ENCODE assay signal across 8 cellular contexts in the genomic region with DNA sequence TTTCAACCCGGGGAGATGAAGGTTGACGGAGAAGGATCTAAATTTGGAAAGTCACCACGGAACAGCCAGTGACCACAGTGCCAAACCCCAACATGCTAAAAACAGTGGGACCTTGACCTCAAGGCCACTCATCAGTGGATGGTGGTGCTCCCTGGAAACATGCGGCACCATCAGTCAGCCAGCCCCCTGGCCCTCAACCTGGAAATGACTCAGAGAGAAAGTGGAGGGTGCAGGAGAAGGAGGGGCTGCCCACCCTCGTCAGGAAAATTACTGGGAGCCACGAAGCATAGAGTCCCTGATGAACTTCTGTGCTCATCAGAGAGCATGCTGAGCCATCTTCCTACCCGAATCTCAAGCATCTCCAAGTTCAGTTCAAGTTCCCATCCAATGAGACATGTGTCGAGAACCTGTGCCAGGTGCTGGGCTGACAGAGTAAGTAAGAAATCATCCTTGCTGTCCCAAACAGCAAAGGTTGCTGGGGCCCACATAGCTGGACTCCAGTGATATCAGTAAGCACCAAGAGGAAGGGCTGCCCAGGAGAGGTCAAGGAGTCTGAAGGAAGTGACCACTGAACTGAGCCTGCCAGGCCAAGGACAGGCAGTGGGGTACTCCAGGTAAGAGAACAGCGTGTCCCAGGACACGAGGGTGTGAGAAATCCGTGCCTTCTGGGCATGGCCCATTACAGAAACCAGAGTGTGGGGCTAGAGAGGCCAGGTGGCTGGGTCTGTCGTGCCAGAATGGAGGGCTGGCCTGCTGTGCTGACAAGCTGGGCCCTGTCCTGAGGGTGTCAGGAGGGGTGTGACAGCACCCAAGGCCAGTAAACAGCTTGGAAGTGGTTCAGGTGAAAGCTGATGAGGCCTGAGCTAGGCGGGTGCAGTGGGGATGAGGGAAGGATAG. TPM values are rescaled to one million over a fixed set of nuclear protein-coding genes. Genes with fewer than 3 reads are reported as not detected.
DNase-seq lines count a peak whose midpoint lies in the region; ATAC-seq and TF ChIP-seq lines count a peak whose summit lies in the region.

No MANE protein-coding gene starts in this region.

- H3K9me3 Mint-ChIP-seq in activated CD8-positive, alpha-beta memory T cell treated with anti-CD3 and anti-CD28 coated beads, Interleukin-2, amount 10 ng/mL, durations not matched to agents 7 days and 5 days (ENCODE audit: low read depth): no peaks in the 10 kb centered on the region

- H3K36me3 ChIP-seq in skeletal muscle tissue (ENCODE audit: control insufficient read depth in 3 of 3, insufficient read depth in 3 of 3, low read length in 3 of 3): no peaks in the 10 kb centered on the region

- TF ChIP-seq CTCF in foreskin fibroblast (IDR thresholded peaks at IDR 0.05; ENCODE audit: low read depth, low read length): no peak

- H3K4me3 ChIP-seq in foreskin fibroblast (ENCODE audit: low read depth in 1 of 2, low read length in 2 of 2) (no peak overlapping the region), skeletal muscle tissue (ENCODE audit: low read length in 3 of 3) (peak overlapping the region in 2 of 3 donors; percentile 48 to 56)

- DNase-seq in activated gamma-delta T cell treated with Interleukin-2 at 50 U/mL for 16 hours (peak; percentile 38), activated gamma-delta T cell (lab: John Stamatoyannopoulos, UW) (no peak), foreskin fibroblast (peak; percentile 88 to 90), globus pallidus (ENCODE audit: low spot score) (no peak)
- peak; percentile 90 for DNase-seq in activated CD8-positive, alpha-beta memory T cell treated with anti-CD3 and anti-CD28 coated beads, Interleukin-2, amount 10 ng/mL, durations not matched to agents 7 days and 5 days

- no peaks in the 10 kb centered on the region for H3K27me3 ChIP-seq in skeletal muscle tissue (ENCODE audit: control insufficient read depth in 3 of 3, insufficient read depth in 3 of 3, low read length in 3 of 3)

- peaks cover 60% of the 10 kb centered on the region for H3K4me1 Mint-ChIP-seq in activated CD8-positive, alpha-beta memory T cell treated with anti-CD3 and anti-CD28 coated beads, Interleukin-2, amount 10 ng/mL, durations not matched to agents 7 days and 5 days

- peaks cover 59% of the 10 kb centered on the region for H3K36me3 Mint-ChIP-seq in activated CD8-positive, alpha-beta memory T cell treated with anti-CD3 and anti-CD28 coated beads, Interleukin-2, amount 10 ng/mL, durations not matched to agents 7 days and 5 days

- no peaks in the 10 kb centered on the region for H3K27me3 Mint-ChIP-seq in activated CD8-positive, alpha-beta memory T cell treated with anti-CD3 and anti-CD28 coated beads, Interleukin-2, amount 10 ng/mL, durations not matched to agents 7 days and 5 days

- H3K9me3 ChIP-seq in skeletal muscle tissue (ENCODE audit: control insufficient read depth in 3 of 3, low read length in 3 of 3): no peaks in the 10 kb centered on the region

- peaks cover 16 to 26% (median 23%) of the 10 kb centered on the region in 3 donors for H3K4me1 ChIP-seq in skeletal muscle tissue (ENCODE audit: control insufficient read depth in 3 of 3, insufficient read depth in 3 of 3, low read length in 3 of 3)

- CTCF ChIA-PET in activated CD8-positive, alpha-beta memory T cell treated with anti-CD3 and anti-CD28 coated beads, Interleukin-2, amount 10 ng/mL, durations not matched to agents 7 days and 5 days (lab: Charles Lee): interaction anchor here (0.7 to 1.4 kb wide), 2 partner anchors 16 to 18 kb away, joined by 3 to 5 read pairs; no protein-coding TSS in a partner anchor

- H3K27ac Mint-ChIP-seq in activated CD8-positive, alpha-beta memory T cell treated with anti-CD3 and anti-CD28 coated beads, Interleukin-2, amount 10 ng/mL, durations not matched to agents 7 days and 5 days: peak overlapping the region; percentile 71

- H3K9ac ChIP-seq in skeletal muscle tissue (ENCODE audit: low read depth in 1 of 3, low read length in 3 of 3): peak overlapping the region in 2 of 3 donors; percentile 61 to 66

- peak overlapping the region; percentile 77 for H3K27ac ChIP-seq in skeletal muscle tissue (ENCODE audit: low read depth, low read length)

- peak overlapping the region; percentile 59 for H3K4me3 Mint-ChIP-seq in activated CD8-positive, alpha-beta memory T cell treated with anti-CD3 and anti-CD28 coated beads, Interleukin-2, amount 10 ng/mL, durations not matched to agents 7 days and 5 days

- ATAC-seq in activated CD8-positive, alpha-beta memory T cell treated with anti-CD3 and anti-CD28 coated beads, Interleukin-2, amount 10 ng/mL, durations not matched to agents 7 days and 5 days: peak; percentile 77
- no peak for ATAC-seq in GM18502 (IDR thresholded peaks at IDR 0.05; ENCODE audit: poor library complexity, unreplicated experiment)
- no peak for ATAC-seq in GM21390 (IDR thresholded peaks at IDR 0.05; ENCODE audit: unreplicated experiment)

RNA-seq across cellular contexts. Expression of a gene that starts 5.2 kb away (rescaled TPM):
- total RNA-seq in activated CD8-positive, alpha-beta memory T cell treated with anti-CD3 and anti-CD28 coated beads, Interleukin-2, amount 10 ng/mL, durations not matched to agents 7 days and 5 days: 100 to 1,000 TPM; 116 to 124 TPM
- total RNA-seq in skeletal muscle tissue: 57.9 TPM

Comparison
In these comparisons a context has a peak if more than half of its experiments do, and no peak if none do; other contexts are left out.
1. DNase-seq: peak in activated gamma-delta T cell treated with Interleukin-2 at 50 U/mL for 16 hours (single experiment), activated CD8-positive, alpha-beta memory T cell treated with anti-CD3 and anti-CD28 coated beads, Interleukin-2, amount 10 ng/mL, durations not matched to agents 7 days and 5 days (single experiment) and foreskin fibroblast (2 of 2); none in activated gamma-delta T cell (single experiment) and globus pallidus (single experiment).
2. H3K4me3 ChIP-seq: peak in skeletal muscle tissue (2 of 3); none in foreskin fibroblast (0 of 2).